Comparison of ENCODE assay signal across 8 cellular contexts in genomic region chr5:174910245-174910737, GRCh38.
A peak's percentile ranks its signal among the peaks of the same experiment; 100 is the strongest.
DNase-seq lines count a peak whose midpoint lies in the region; TF ChIP-seq lines count a peak whose summit lies in the region.

No MANE protein-coding gene starts in this region.

- H3K9me3 ChIP-seq in mammary epithelial cell (replicated peaks; ENCODE audit: insufficient read depth, low read length) = no peaks in the 10 kb centered on the region

- peak overlapping the region; percentile 22 for H2AFZ ChIP-seq in mammary epithelial cell (ENCODE audit: low read depth, low read length)

- intact Hi-C loops in mammary epithelial cell (cut with micrococcal nuclease) = no loop called here

- WGBS in mammary epithelial cell (ENCODE audit: low coverage, missing lambda C conversion rate) = 24% methylated on average over 5 of the region's 17 CpGs

- in situ Hi-C loops in mammary epithelial cell (cut with MboI; ENCODE audit: low sequenced_read_pairs in 2 of 2) = no loop called here

- H3K9ac ChIP-seq in mammary epithelial cell (ENCODE audit: insufficient read depth, low read length) = no peak overlapping the region

- no peaks in the 10 kb centered on the region for H3K4me1 ChIP-seq in mammary epithelial cell (ENCODE audit: insufficient read depth, low read length)

- dilution Hi-C loops in mammary epithelial cell (cut with HindIII; ENCODE audit: low sequenced_read_pairs) = no loop called here

- no TSS peak for BruUV-seq in mammary epithelial cell (replicated peaks; lab: Mats Ljungman, UMichigan)

- H3K79me2 ChIP-seq in mammary epithelial cell (ENCODE audit: insufficient read depth, low read length) = no peaks in the 10 kb centered on the region

- TF ChIP-seq CTCF in HFF-Myc (IDR thresholded peaks at IDR 0.05; ENCODE audit: low read depth, low read length, missing control alignments) (peak; percentile 93), VCaP (conservative IDR thresholded peaks at IDR 0.05) (peak; percentile 86), mammary epithelial cell (conservative IDR thresholded peaks at IDR 0.05 in 1 of 2, IDR thresholded peaks at IDR 0.05 in 1 of 2; ENCODE audit: extremely low read depth in 1 of 2, insufficient read depth in 1 of 2, low read depth in 1 of 2, low read length in 2 of 2) (peak; percentile 74 to 87)

- peak; percentile 37 for DNase-seq in DMS79 treated with DMSO at 0.1 percent for 48 hours (lab: John Stamatoyannopoulos, UW)
- DNase-seq in DMS79 (lab: John Stamatoyannopoulos, UW) = no peak
- DNase-seq in HFF-Myc (ENCODE audit: extremely low read depth, low read depth) = no peak
- DNase-seq in NCI-H128 (lab: John Stamatoyannopoulos, UW; ENCODE audit: unreplicated experiment) = peak; percentile 33
- DNase-seq in mammary epithelial cell = peak; percentile 17
- DNase-seq in kidney tubule cell (ENCODE audit: low spot score) = peak; percentile 49
- DNase-seq in stimulated activated CD4-positive, alpha-beta T cell treated with anti-CD3 and anti-CD28 coated beads, Interleukin-2, amount 100 ng/mL, for 48 hours = peak; percentile 52 to 65

- no peaks in the 10 kb centered on the region for H4K20me1 ChIP-seq in mammary epithelial cell (ENCODE audit: insufficient read depth, low read length)

- H3K36me3 ChIP-seq in mammary epithelial cell (ENCODE audit: insufficient read depth, low read length) = no peaks in the 10 kb centered on the region

- H3K27ac ChIP-seq in VCaP (no peak overlapping the region), mammary epithelial cell (ENCODE audit: insufficient read depth, low read depth, low read length) (no peak overlapping the region)

- H3K27me3 ChIP-seq in mammary epithelial cell (ENCODE audit: insufficient read depth, low read length) = no peaks in the 10 kb centered on the region

- no peak overlapping the region for H3K4me3 ChIP-seq in HFF-Myc (replicated peaks; ENCODE audit: low read depth, low read length)
- H3K4me3 ChIP-seq in mammary epithelial cell (replicated peaks in 1 of 3; ENCODE audit: insufficient read depth in 1 of 3, low read depth in 2 of 3, low read length in 3 of 3) = no peak overlapping the region

- CTCF ChIA-PET in mammary epithelial cell (lab: Charles Lee; ENCODE audit: low non-redundant PET) = interaction anchor here (0.5 kb wide), 1 partner anchor 825 kb away, joined by 3 read pairs; no protein-coding TSS in a partner anchor

- no peak overlapping the region for H3K4me2 ChIP-seq in mammary epithelial cell (ENCODE audit: insufficient read depth, low read depth, low read length)

Comparison
In these comparisons a context has a peak if more than half of its experiments do, and no peak if none do; other contexts are left out.
1. DNase-seq: peak in DMS79 treated with DMSO at 0.1 percent for 48 hours (single experiment), NCI-H128 (single experiment), mammary epithelial cell (single experiment), kidney tubule cell (single experiment) and stimulated activated CD4-positive, alpha-beta T cell treated with anti-CD3 and anti-CD28 coated beads, Interleukin-2, amount 100 ng/mL, for 48 hours (2 of 2); none in DMS79 (single experiment) and HFF-Myc (single experiment).
2. Peak in every context shown above with its lines, with median percentiles within 50 percentile points of each other: CTCF ChIP-seq.